In the genomic region with DNA sequence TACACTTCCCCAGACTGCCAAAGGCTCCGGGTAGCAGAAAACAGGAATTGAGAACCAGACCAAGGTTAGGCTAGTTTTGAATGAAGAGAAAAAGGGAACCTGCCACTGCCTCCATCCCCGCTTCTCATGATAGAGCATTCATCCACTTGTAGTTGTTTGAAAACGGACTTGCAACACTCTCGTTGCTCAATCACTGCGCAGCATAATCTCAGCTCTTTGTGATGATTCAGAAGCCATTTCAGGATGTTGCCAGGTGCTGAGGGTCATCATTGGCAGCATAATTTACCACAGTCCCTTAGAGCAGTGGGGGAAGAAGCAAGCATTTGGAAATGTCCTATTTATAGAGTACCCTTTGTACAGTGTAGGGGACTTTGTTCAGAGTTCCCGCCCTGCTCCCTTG, we compare ENCODE assay signal across 10 cellular contexts. TPM values are rescaled to one million over a fixed set of nuclear protein-coding genes. Genes with fewer than 3 reads are reported as not detected.
DNase-seq lines count a peak whose midpoint lies in the region; ATAC-seq, FAIRE-seq and TF ChIP-seq lines count a peak whose summit lies in the region.
"Had no signal": no experiment of that assay in that cellular context is flagged by ENCODE, and none has a peak within 500 bp of the region (broad histone marks: within the 10 kb centered on the region; RNA-seq: fewer than 3 reads in every experiment).

No MANE protein-coding gene starts in this region.

- no peaks in the 10 kb centered on the region for H4K20me1 ChIP-seq in mammary epithelial cell (ENCODE audit: insufficient read depth, low read length)

- no peaks in the 10 kb centered on the region for H3K36me3 ChIP-seq in MG63
- no peaks in the 10 kb centered on the region for H3K36me3 ChIP-seq in mammary epithelial cell (ENCODE audit: insufficient read depth, low read length)
- H3K36me3 ChIP-seq: suprapubic skin had no signal

- FAIRE-seq in RCC 7860 (lab: Jason Lieb, UNC), result no peak

- WGBS in mammary epithelial cell (ENCODE audit: low coverage, missing lambda C conversion rate), result 77% methylated on average over 6 of the region's 6 CpGs

- H3K9me3 ChIP-seq in MG63, result no peaks in the 10 kb centered on the region
- H3K9me3 ChIP-seq in mammary epithelial cell (replicated peaks; ENCODE audit: insufficient read depth, low read length), result no peaks in the 10 kb centered on the region
- H3K9me3 ChIP-seq: suprapubic skin had no signal

- no peaks in the 10 kb centered on the region for H3K4me1 ChIP-seq in mammary epithelial cell (ENCODE audit: insufficient read depth, low read length)
- H3K4me1 ChIP-seq: suprapubic skin had no signal

- TF ChIP-seq CTCF in mammary epithelial cell (conservative IDR thresholded peaks at IDR 0.05 in 1 of 2, IDR thresholded peaks at IDR 0.05 in 1 of 2; ENCODE audit: extremely low read depth in 1 of 2, insufficient read depth in 1 of 2, low read depth in 1 of 2, low read length in 2 of 2), result no peak

- dilution Hi-C loops in mammary epithelial cell (cut with HindIII; ENCODE audit: low sequenced_read_pairs), result no loop called here

- no peak for ATAC-seq in HG03565 (IDR thresholded peaks at IDR 0.05; ENCODE audit: unreplicated experiment)
- no peak for ATAC-seq in GM18870 (IDR thresholded peaks at IDR 0.05; ENCODE audit: unreplicated experiment)

- no peak overlapping the region for H3K27ac ChIP-seq in mammary epithelial cell (ENCODE audit: insufficient read depth, low read depth, low read length)
- H3K27ac ChIP-seq: suprapubic skin had no signal

- CTCF ChIA-PET in mammary epithelial cell (lab: Charles Lee; ENCODE audit: low non-redundant PET), result no interaction called here

- H3K4me3 ChIP-seq in MG63 (no peak overlapping the region), mammary epithelial cell (replicated peaks in 1 of 3; ENCODE audit: insufficient read depth in 1 of 3, low read depth in 2 of 3, low read length in 3 of 3) (no peak overlapping the region)
- H3K4me3 ChIP-seq: suprapubic skin had no signal

- no peak overlapping the region for H3K9ac ChIP-seq in mammary epithelial cell (ENCODE audit: insufficient read depth, low read length)

- H3K79me2 ChIP-seq in mammary epithelial cell (ENCODE audit: insufficient read depth, low read length), result no peaks in the 10 kb centered on the region

- no peak overlapping the region for H2AFZ ChIP-seq in mammary epithelial cell (ENCODE audit: low read depth, low read length)

- H3K4me2 ChIP-seq in mammary epithelial cell (ENCODE audit: insufficient read depth, low read depth, low read length), result no peak overlapping the region

- intact Hi-C loops in mammary epithelial cell (cut with micrococcal nuclease), result no loop called here

- H3K27me3 ChIP-seq in MG63 (no peaks in the 10 kb centered on the region), mammary epithelial cell (ENCODE audit: insufficient read depth, low read length) (no peaks in the 10 kb centered on the region)
- H3K27me3 ChIP-seq: suprapubic skin had no signal

- in situ Hi-C loops in mammary epithelial cell (cut with MboI; ENCODE audit: low sequenced_read_pairs in 2 of 2), result no loop called here

- no TSS peak for BruUV-seq in mammary epithelial cell (replicated peaks; lab: Mats Ljungman, UMichigan)

- DNase-seq in AML-193 (lab: John Stamatoyannopoulos, UW) (peak; percentile 86 to 90), MG63 (peak; percentile 41), mammary epithelial cell (peak; percentile 30), medulla oblongata (ENCODE audit: extremely low spot score) (peak; percentile 88), NCI-H748 (lab: John Stamatoyannopoulos, UW; ENCODE audit: unreplicated experiment) (no peak), RCC 7860 (ENCODE audit: low spot score) (no peak)
- DNase-seq: Calu3 had no signal

RNA-seq across cellular contexts. Expression of a gene that starts 25.6 kb away (rescaled TPM):
- not detected in 2 replicates for total RNA-seq in MG63 (2014; rRNA removed; shearing (Covaris generic); ENCODE audit: low replicate concordance)
- not detected for total RNA-seq in mammary epithelial cell
- not detected for polyA plus RNA-seq in mammary epithelial cell
- 1.7 TPM for polyA minus RNA-seq in mammary epithelial cell
- total RNA-seq: Calu3 had no signal

Comparison
In these comparisons a context has a peak if more than half of its experiments do, and no peak if none do; other contexts are left out.
1. DNase-seq: peak in AML-193 (2 of 2), MG63 (single experiment), mammary epithelial cell (single experiment) and medulla oblongata (single experiment); none in NCI-H748 (single experiment) and RCC 7860 (single experiment).